18 cellular contexts compared by ENCODE assay signal in the genomic region with DNA sequence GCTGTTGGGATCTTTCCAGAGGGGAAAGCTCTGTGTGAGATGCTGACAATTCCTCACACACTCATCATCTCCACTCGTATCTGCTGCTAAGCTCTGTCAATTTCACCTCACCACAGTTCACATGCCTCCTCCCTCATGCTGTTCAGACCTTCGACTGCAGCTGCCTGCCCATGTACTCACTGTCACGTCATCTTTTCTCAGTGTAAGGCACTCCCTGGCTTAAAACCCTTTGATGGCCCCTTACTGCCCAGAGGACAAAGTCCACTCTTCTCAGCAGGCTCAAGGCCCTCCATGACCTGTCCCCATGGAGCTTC. TPM values are rescaled to one million over a fixed set of nuclear protein-coding genes. Genes with fewer than 3 reads are reported as not detected.
A peak's percentile ranks its signal among the peaks of the same experiment; 100 is the strongest.
DNase-seq lines count a peak whose midpoint lies in the region; ATAC-seq and TF ChIP-seq lines count a peak whose summit lies in the region.
"Had no signal": no experiment of that assay in that cellular context is flagged by ENCODE, and none has a peak within 500 bp of the region (broad histone marks: within the 10 kb centered on the region; RNA-seq: fewer than 3 reads in every experiment).

No MANE protein-coding gene starts in this region.

- no peak overlapping the region for H3K4me3 ChIP-seq in epithelial cell of proximal tubule (ENCODE audit: low read depth, low read length)
- H3K4me3 ChIP-seq: SK-N-MC, spleen had no signal

- no peaks in the 10 kb centered on the region for H3K4me1 Mint-ChIP-seq in activated CD8-positive, alpha-beta memory T cell treated with anti-CD3 and anti-CD28 coated beads, Interleukin-2, amount 10 ng/mL, durations not matched to agents 7 days and 5 days
- H3K4me1 Mint-ChIP-seq: CD4-positive, alpha-beta memory T cell had no signal

- ATAC-seq in HG02870 (IDR thresholded peaks at IDR 0.05; ENCODE audit: unreplicated experiment) (no peak), GM19035 (IDR thresholded peaks at IDR 0.05; ENCODE audit: unreplicated experiment) (no peak)
- ATAC-seq in activated CD8-positive, alpha-beta memory T cell treated with anti-CD3 and anti-CD28 coated beads, Interleukin-2, amount 10 ng/mL, durations not matched to agents 7 days and 5 days, result no peak

- H3K4me3 Mint-ChIP-seq in activated CD8-positive, alpha-beta memory T cell treated with anti-CD3 and anti-CD28 coated beads, Interleukin-2, amount 10 ng/mL, durations not matched to agents 7 days and 5 days, result no peak overlapping the region
- H3K4me3 Mint-ChIP-seq: activated T-helper 1 cell treated with anti-CD3 and anti-CD28 coated beads, Interleukin-12 subunit alpha, Interleukin-12 subunit beta, Interleukin-2, Interleukin-4 antibody, amounts not matched to agents 30 ng/mL and 10 ng/mL and 1 ng/mL, durations not matched to agents 14 hours and 24 hours and 36 hours; CD4-positive, alpha-beta memory T cell had no signal

- DNase-seq in DMS53 treated with DMSO at 0.1 percent for 48 hours (lab: John Stamatoyannopoulos, UW; ENCODE audit: unreplicated experiment) (peak; percentile 88), NCI-H146 (lab: John Stamatoyannopoulos, UW) (peak; percentile 74), epithelial cell of proximal tubule (ENCODE audit: low read depth) (peak; percentile 26), putamen (ENCODE audit: low spot score) (peak; percentile 44)
- no peak for DNase-seq in activated CD8-positive, alpha-beta memory T cell treated with anti-CD3 and anti-CD28 coated beads, Interleukin-2, amount 10 ng/mL, durations not matched to agents 7 days and 5 days
- no peak for DNase-seq in activated naive CD4-positive, alpha-beta T cell (lab: John Stamatoyannopoulos, UW)
- DNase-seq: activated CD4-positive, alpha-beta T cell treated with anti-CD3 and anti-CD28 coated beads, Interleukin-2, amount 50 U/mL, for 4 hours; CD4-positive, alpha-beta memory T cell; mesenchymal stem cell; spleen; substantia nigra had no signal

- CTCF ChIA-PET in activated CD8-positive, alpha-beta memory T cell treated with anti-CD3 and anti-CD28 coated beads, Interleukin-2, amount 10 ng/mL, durations not matched to agents 7 days and 5 days (lab: Charles Lee), result interaction anchor here (0.8 kb wide), 1 partner anchor 148 kb away, joined by 4 read pairs; no protein-coding TSS in a partner anchor

- H3K9me3 Mint-ChIP-seq in activated CD8-positive, alpha-beta memory T cell treated with anti-CD3 and anti-CD28 coated beads, Interleukin-2, amount 10 ng/mL, durations not matched to agents 7 days and 5 days (ENCODE audit: low read depth), result no peaks in the 10 kb centered on the region
- H3K9me3 Mint-ChIP-seq: activated T-helper 1 cell treated with anti-CD3 and anti-CD28 coated beads, Interleukin-12 subunit alpha, Interleukin-12 subunit beta, Interleukin-2, Interleukin-4 antibody, amounts not matched to agents 30 ng/mL and 10 ng/mL and 1 ng/mL, durations not matched to agents 14 hours and 24 hours and 36 hours; CD4-positive, alpha-beta memory T cell had no signal

- no peak for TF ChIP-seq CTCF in epithelial cell of proximal tubule (conservative IDR thresholded peaks at IDR 0.05; ENCODE audit: low read depth, low read length)

- no peaks in the 10 kb centered on the region for H3K36me3 Mint-ChIP-seq in activated CD8-positive, alpha-beta memory T cell treated with anti-CD3 and anti-CD28 coated beads, Interleukin-2, amount 10 ng/mL, durations not matched to agents 7 days and 5 days
- H3K36me3 Mint-ChIP-seq: CD4-positive, alpha-beta memory T cell had no signal

- H3K27me3 Mint-ChIP-seq in activated CD8-positive, alpha-beta memory T cell treated with anti-CD3 and anti-CD28 coated beads, Interleukin-2, amount 10 ng/mL, durations not matched to agents 7 days and 5 days, result peaks cover 16% of the 10 kb centered on the region

- H3K27ac Mint-ChIP-seq in activated CD8-positive, alpha-beta memory T cell treated with anti-CD3 and anti-CD28 coated beads, Interleukin-2, amount 10 ng/mL, durations not matched to agents 7 days and 5 days, result no peak overlapping the region
- H3K27ac Mint-ChIP-seq: activated T-helper 1 cell treated with anti-CD3 and anti-CD28 coated beads, Interleukin-12 subunit alpha, Interleukin-12 subunit beta, Interleukin-2, Interleukin-4 antibody, amounts not matched to agents 30 ng/mL and 10 ng/mL and 1 ng/mL, durations not matched to agents 14 hours and 24 hours and 36 hours; CD4-positive, alpha-beta memory T cell had no signal

RNA-seq across cellular contexts. Expression of a gene that starts 12.4 kb away (rescaled TPM):
- total RNA-seq in epithelial cell of proximal tubule, result 1.1 TPM in 1 of 2 replicates, not detected in the other
- total RNA-seq in activated CD8-positive, alpha-beta memory T cell treated with anti-CD3 and anti-CD28 coated beads, Interleukin-2, amount 10 ng/mL, durations not matched to agents 7 days and 5 days, result not detected
- total RNA-seq: activated T-helper 1 cell treated with anti-CD3 and anti-CD28 coated beads, Interleukin-12 subunit alpha, Interleukin-12 subunit beta, Interleukin-2, Interleukin-4 antibody, amounts not matched to agents 30 ng/mL and 10 ng/mL and 1 ng/mL, durations not matched to agents 14 hours and 24 hours and 36 hours; astrocyte; CD4-positive, alpha-beta memory T cell; fibroblast of villous mesenchyme; spleen had no signal

RNA-seq across cellular contexts. Expression of a gene that starts 15.3 kb away (rescaled TPM):
- total RNA-seq in epithelial cell of proximal tubule, result not detected in 2 replicates
- not detected for total RNA-seq in activated CD8-positive, alpha-beta memory T cell treated with anti-CD3 and anti-CD28 coated beads, Interleukin-2, amount 10 ng/mL, durations not matched to agents 7 days and 5 days
- total RNA-seq: activated T-helper 1 cell treated with anti-CD3 and anti-CD28 coated beads, Interleukin-12 subunit alpha, Interleukin-12 subunit beta, Interleukin-2, Interleukin-4 antibody, amounts not matched to agents 30 ng/mL and 10 ng/mL and 1 ng/mL, durations not matched to agents 14 hours and 24 hours and 36 hours; astrocyte; CD4-positive, alpha-beta memory T cell; fibroblast of villous mesenchyme; occipital lobe; spleen had no signal

RNA-seq across cellular contexts. Expression of a gene that starts 55.1 kb away (rescaled TPM):
- total RNA-seq in epithelial cell of proximal tubule, result not detected in 2 replicates
- total RNA-seq in activated CD8-positive, alpha-beta memory T cell treated with anti-CD3 and anti-CD28 coated beads, Interleukin-2, amount 10 ng/mL, durations not matched to agents 7 days and 5 days, result under 1 TPM in 1 of 2 experiments, not detected in 1; 0.54 TPM
- total RNA-seq: astrocyte; CD4-positive, alpha-beta memory T cell; fibroblast of villous mesenchyme had no signal

Comparison
In these comparisons a context has a peak if more than half of its experiments do, and no peak if none do; other contexts are left out.
1. DNase-seq: peak in DMS53 treated with DMSO at 0.1 percent for 48 hours (single experiment), NCI-H146 (single experiment), epithelial cell of proximal tubule (single experiment) and putamen (single experiment); none in activated CD8-positive, alpha-beta memory T cell treated with anti-CD3 and anti-CD28 coated beads, Interleukin-2, amount 10 ng/mL, durations not matched to agents 7 days and 5 days (single experiment) and activated naive CD4-positive, alpha-beta T cell (0 of 4).